ENCODE assay signal across 14 cellular contexts in the genomic region with DNA sequence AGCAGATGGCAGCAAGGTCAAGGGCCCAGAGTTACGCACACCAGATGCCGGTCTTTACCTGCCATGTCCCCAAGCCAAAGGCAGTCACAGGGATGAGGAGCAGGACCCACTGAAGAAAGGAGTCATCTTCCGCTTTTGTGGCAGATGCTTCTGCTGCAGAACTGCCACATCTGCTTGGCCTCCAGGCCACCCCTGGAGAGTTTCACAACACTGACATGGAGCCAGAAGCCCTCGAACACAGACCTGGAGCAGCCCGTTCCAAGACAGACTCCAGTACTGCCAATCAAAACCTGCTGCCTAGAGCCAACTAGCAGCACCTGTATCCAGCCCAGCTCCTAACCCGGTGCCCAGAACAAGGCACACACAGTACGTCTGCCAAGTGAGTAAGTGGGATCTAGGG. TPM values are rescaled to one million over a fixed set of nuclear protein-coding genes. Genes with fewer than 3 reads are reported as not detected.
DNase-seq lines count a peak whose midpoint lies in the region; ATAC-seq and TF ChIP-seq lines count a peak whose summit lies in the region.
"Had no signal": no experiment of that assay in that cellular context is flagged by ENCODE, and none has a peak within 500 bp of the region (broad histone marks: within the 10 kb centered on the region; RNA-seq: fewer than 3 reads in every experiment).

No MANE protein-coding gene starts in this region.

- H3K27me3 Mint-ChIP-seq in GM23338 (ENCODE audit: insufficient read depth, low read depth, poor library complexity) (peaks cover 24% of the 10 kb centered on the region), glutamatergic neuron (ENCODE audit: unreplicated experiment) (peaks cover 4% of the 10 kb centered on the region)

- H3K4me3 ChIP-seq in AG04449 (ENCODE audit: low read depth, low read length) (peak overlapping the region; percentile 18), GM23338 (peak overlapping the region; percentile 94; the same call in 1 of the 2 replicates), SK-N-MC (peak overlapping the region; percentile 92; the same call in 1 of the 2 replicates), lower lobe of right lung (no peak overlapping the region)

- no peak overlapping the region for H3K9ac ChIP-seq in SK-N-MC (ENCODE audit: insufficient read length)

- TF ChIP-seq CTCF in AG04449 (IDR thresholded peaks at IDR 0.05; ENCODE audit: insufficient read depth, low read length, missing control alignments) (no peak), GM23338 (conservative IDR thresholded peaks at IDR 0.05; ENCODE audit: low read depth in 2 of 2) (no peak), glutamatergic neuron (IDR thresholded peaks at IDR 0.05; ENCODE audit: partially characterized antibody, unreplicated experiment) (no peak), lower lobe of right lung (IDR thresholded peaks at IDR 0.05) (no peak), omental fat pad (IDR thresholded peaks at IDR 0.05) (no peak)

- H3K36me3 ChIP-seq in GM23338 (ENCODE audit: insufficient read depth) (peaks cover 26% of the 10 kb centered on the region), SK-N-MC (ENCODE audit: insufficient read depth, low read length) (peaks cover 32% of the 10 kb centered on the region), lower lobe of right lung (peaks cover 68% of the 10 kb centered on the region)

- no peaks in the 10 kb centered on the region for H3K9me2 ChIP-seq in GM23338 (ENCODE audit: insufficient read depth)

- DNase-seq in AG04449 (ENCODE audit: low read depth, low spot score) (no peak), GM23338 (ENCODE audit: low spot score) (no peak), SK-N-MC (ENCODE audit: low read depth, low spot score) (no peak), glutamatergic neuron (no peak), lower lobe of right lung (no peak), occipital lobe (lab: John Stamatoyannopoulos, UW) (no peak), omental fat pad (ENCODE audit: low spot score) (no peak)
- DNase-seq: activated CD4-positive, alpha-beta T cell treated with anti-CD3 and anti-CD28 coated beads, Interleukin-2, amount 50 U/mL, for 4 hours; DMS79 treated with DMSO at 0.1 percent for 48 hours; heart right ventricle; KBM-7; NK-92 treated with Interleukin-12 subunit alpha and Interleukin-12 subunit beta, amount 100 ng/mL, for 24 hours; transverse colon had no signal

- H3K27me3 ChIP-seq in GM23338 (ENCODE audit: insufficient read depth) (no peaks in the 10 kb centered on the region), lower lobe of right lung (ENCODE audit: low read depth) (no peaks in the 10 kb centered on the region)
- H3K27me3 ChIP-seq: heart right ventricle, transverse colon had no signal

- H3K4me1 ChIP-seq in GM23338 (ENCODE audit: insufficient read depth) (peaks cover 16% of the 10 kb centered on the region; the same call in 1 of the 2 replicates), lower lobe of right lung (peaks cover 35% of the 10 kb centered on the region)

- peaks cover 37% of the 10 kb centered on the region for H4K20me1 ChIP-seq in GM23338 (replicated peaks; ENCODE audit: insufficient read depth)

- peaks cover 47% of the 10 kb centered on the region for H3F3A ChIP-seq in GM23338 (replicated peaks; ENCODE audit: low read depth)

- ATAC-seq in GM23338 (no peak), lower lobe of right lung (no peak), GM18511 (IDR thresholded peaks at IDR 0.05; ENCODE audit: unreplicated experiment) (no peak), omental fat pad (ENCODE audit: low FRiP score) (no peak)
- ATAC-seq: heart right ventricle had no signal

- intact Hi-C loops in lower lobe of right lung (cut with DNase I), result no loop called here

- CTCF ChIA-PET in AG04449 (lab: Yijun Ruan, JAX), result interaction anchor here (1.0 to 2.5 kb wide), 2 partner anchors 11 to 13 kb away, joined by 3 to 11 read pairs; no protein-coding TSS in a partner anchor

- POLR2A ChIA-PET in AG04449 (lab: Yijun Ruan, JAX), result interaction anchor here (1.6 to 3.3 kb wide), 2 partner anchors 18 to 132 kb away, joined by 3 to 18 read pairs; no protein-coding TSS in a partner anchor

- peak overlapping the region; percentile 89 for H3K4me2 ChIP-seq in GM23338

- no peaks in the 10 kb centered on the region; the same call in 2 of the 3 replicates for H3K9me3 Mint-ChIP-seq in GM23338
- H3K9me3 Mint-ChIP-seq in glutamatergic neuron (ENCODE audit: unreplicated experiment), result peaks cover 5% of the 10 kb centered on the region

- H3K9me3 ChIP-seq in SK-N-MC (ENCODE audit: low read depth, low read length), result no peaks in the 10 kb centered on the region
- H3K9me3 ChIP-seq in lower lobe of right lung, result no peaks in the 10 kb centered on the region
- H3K9me3 ChIP-seq: heart right ventricle, transverse colon had no signal

- peaks cover 59% of the 10 kb centered on the region for H3K36me3 Mint-ChIP-seq in GM23338 (ENCODE audit: low read depth)
- peaks cover 4% of the 10 kb centered on the region for H3K36me3 Mint-ChIP-seq in glutamatergic neuron (ENCODE audit: unreplicated experiment)

- H3K79me2 ChIP-seq in GM23338 (replicated peaks; ENCODE audit: insufficient read depth), result peaks cover 24% of the 10 kb centered on the region

- H3K27ac Mint-ChIP-seq in GM23338 (no peak overlapping the region), glutamatergic neuron (ENCODE audit: unreplicated experiment) (peak overlapping the region; percentile 85)

- H3K27ac ChIP-seq in GM23338 (ENCODE audit: low read depth), result no peak overlapping the region
- H3K27ac ChIP-seq in SK-N-MC, result no peak overlapping the region
- H3K27ac ChIP-seq in lower lobe of right lung, result no peak overlapping the region
- H3K27ac ChIP-seq: heart right ventricle had no signal

- peak overlapping the region; percentile 95 for H3K4me3 Mint-ChIP-seq in GM23338
- H3K4me3 Mint-ChIP-seq in glutamatergic neuron (ENCODE audit: unreplicated experiment), result peak overlapping the region; percentile 85

- H2AFZ ChIP-seq in GM23338, result no peak overlapping the region

- H3K4me1 Mint-ChIP-seq in GM23338 (peaks cover 12% of the 10 kb centered on the region), glutamatergic neuron (ENCODE audit: low read depth, unreplicated experiment) (peaks cover 18% of the 10 kb centered on the region)

TF ChIP-seq in GM23338, 12 proteins besides CTCF, POLR2A, EP300 and RAD21 (continues in another document):
- TF ChIP-seq NANOG (IDR thresholded peaks at IDR 0.05; ENCODE audit: borderline replicate concordance) (no peak), POLR2AphosphoS5 (IDR thresholded peaks at IDR 0.05; ENCODE audit: low read depth) (no peak), EZH2phosphoT487 (IDR thresholded peaks at IDR 0.05; ENCODE audit: unreplicated experiment) (no peak)

RNA-seq across cellular contexts. Expression of gene SURF1, which starts 1.5 kb away (rescaled TPM):
- total RNA-seq in GM23338 (2014; rRNA removed; shearing (Covaris generic)), result 21.6 and 39.1 TPM in 2 replicates
- polyA plus RNA-seq in GM23338 (2016; fragmentation: Nextera tagmentation; extraction: Ambion mirVana), result 51.5 and 52.6 TPM in 2 replicates
- total RNA-seq in glutamatergic neuron (ENCODE audit: unreplicated experiment) (56.1 TPM), lower lobe of right lung (49.4 TPM), occipital lobe (11.1 TPM), omental fat pad (10 to 100 TPM; 30.3 to 47.1 (median 41.1) TPM)

RNA-seq across cellular contexts. Expression of gene SURF2, which starts 1.6 kb away (rescaled TPM):
- total RNA-seq in GM23338 (2014; rRNA removed; shearing (Covaris generic)), result 32.4 and 39.9 TPM in 2 replicates
- polyA plus RNA-seq in GM23338 (2016; fragmentation: Nextera tagmentation; extraction: Ambion mirVana), result 100 and 104 TPM in 2 replicates
- total RNA-seq in glutamatergic neuron (ENCODE audit: unreplicated experiment) (24.0 TPM), lower lobe of right lung (15.2 TPM), occipital lobe (9.7 TPM), omental fat pad (10 to 100 TPM in 3 of 4 donors, 1 to 10 TPM in 1; 8.4 to 25.5 (median 13.4) TPM)

RNA-seq across cellular contexts. Expression of gene RPL7A, which starts 6.7 kb away (rescaled TPM):
- 2,020 and 2,188 TPM in 2 replicates for total RNA-seq in GM23338 (2014; rRNA removed; shearing (Covaris generic))
- 1,644 and 1,788 TPM in 2 replicates for polyA plus RNA-seq in GM23338 (2016; fragmentation: Nextera tagmentation; extraction: Ambion mirVana)
- 1,442 TPM for total RNA-seq in glutamatergic neuron (ENCODE audit: unreplicated experiment)
- 1,397 TPM for total RNA-seq in lower lobe of right lung
- total RNA-seq in occipital lobe, result 1,058 TPM
- 1,000 to 10,000 TPM; 1,813 to 2,244 (median 1,961) TPM for total RNA-seq in omental fat pad

RNA-seq across cellular contexts. Expression of gene MED22, which starts 6.8 kb away (rescaled TPM):
- total RNA-seq in GM23338 (2014; rRNA removed; shearing (Covaris generic)), result 79.2 and 85.7 TPM in 2 replicates
- polyA plus RNA-seq in GM23338 (2016; fragmentation: Nextera tagmentation; extraction: Ambion mirVana), result 20.4 and 20.9 TPM in 2 replicates
- total RNA-seq in glutamatergic neuron (ENCODE audit: unreplicated experiment), result 35.7 TPM
- 24.4 TPM for total RNA-seq in lower lobe of right lung
- total RNA-seq in occipital lobe, result 17.9 TPM
- 10 to 100 TPM; 20.0 to 29.1 (median 24.5) TPM for total RNA-seq in omental fat pad

RNA-seq across cellular contexts. Expression of gene SURF6, which starts 18.8 kb away (rescaled TPM):
- 27.1 and 27.6 TPM in 2 replicates for total RNA-seq in GM23338 (2014; rRNA removed; shearing (Covaris generic))
- polyA plus RNA-seq in GM23338 (2016; fragmentation: Nextera tagmentation; extraction: Ambion mirVana), result 15.4 and 17.6 TPM in 2 replicates
- total RNA-seq in glutamatergic neuron (ENCODE audit: unreplicated experiment) (15.0 TPM), lower lobe of right lung (15.2 TPM), occipital lobe (14.7 TPM), omental fat pad (10 to 100 TPM; 10.5 to 47.8 (median 14.5) TPM)
